Comparison of ENCODE assay signal across 8 cellular contexts in the genomic region with DNA sequence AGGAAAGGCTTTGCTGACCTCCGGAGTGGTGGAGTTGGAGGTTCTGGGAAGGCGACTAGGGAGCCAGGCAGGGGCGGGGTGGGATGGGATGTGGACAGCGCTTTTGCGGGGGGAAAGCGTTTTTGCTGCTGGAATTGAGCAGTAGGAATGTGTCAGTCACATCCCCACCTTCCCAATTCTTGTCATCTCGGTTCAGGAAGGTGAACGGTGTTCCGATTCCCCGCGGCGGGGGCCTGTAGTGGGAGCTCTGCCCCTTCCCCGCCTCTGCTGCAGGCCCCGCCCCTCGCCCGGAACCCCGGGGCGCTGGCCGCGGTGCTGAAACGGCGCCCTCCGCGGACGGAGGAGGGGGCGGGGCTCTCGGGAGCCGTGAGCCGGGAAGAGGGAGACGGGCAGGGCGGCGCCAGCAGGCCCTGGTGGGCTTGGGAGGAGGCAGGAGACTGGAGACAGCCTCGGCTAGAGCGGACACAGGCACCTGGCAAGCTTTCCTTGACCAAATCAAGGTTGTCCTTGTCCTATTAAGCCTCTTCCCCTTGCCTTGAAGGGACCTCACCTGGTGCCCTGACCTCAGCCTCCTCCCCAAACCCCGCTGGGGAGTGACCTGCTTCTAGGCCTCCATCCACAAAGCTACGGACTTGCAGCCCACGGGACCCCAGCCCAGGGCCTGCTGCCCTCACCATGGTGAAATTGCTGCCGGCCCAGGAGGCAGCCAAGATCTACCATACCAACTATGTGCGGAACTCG. TPM values are rescaled to one million over a fixed set of nuclear protein-coding genes. Genes with fewer than 3 reads are reported as not detected.
DNase-seq lines count a peak whose midpoint lies in the region; ATAC-seq lines count a peak whose summit lies in the region.

Gene LHFPL5, plus strand, starts transcription at position 357 of the 741 bp plus-strand sequence. Its CDS starts 319 bp downstream, at position 676.

- peak; percentile 76 for ATAC-seq in esophagus mucosa
- no peak for ATAC-seq in HG02678 (IDR thresholded peaks at IDR 0.05; ENCODE audit: unreplicated experiment)

- H2AFZ ChIP-seq in neuron (ENCODE audit: low read depth, low read length) = no peak within 1 kb of the TSS

- H3K36me3 ChIP-seq in neuron (ENCODE audit: insufficient read depth, low read length) = no peaks in the 10 kb centered on the region

- no peaks in the 10 kb centered on the region for H3K9me3 ChIP-seq in neuron (ENCODE audit: low read length)

- DNase-seq in DMS 273 (lab: John Stamatoyannopoulos, UW; ENCODE audit: unreplicated experiment) (peak; percentile 85), DMS 273 treated with DMSO at 0.1 percent for 48 hours (lab: John Stamatoyannopoulos, UW) (no peak), NCI-H2171 treated with DMSO at 0.1 percent for 48 hours (lab: John Stamatoyannopoulos, UW) (peak; percentile 59), occipital lobe (lab: John Stamatoyannopoulos, UW) (no peak)
- peak; percentile 73 for DNase-seq in activated CD8-positive, alpha-beta memory T cell treated with anti-CD3 and anti-CD28 coated beads for 24 hours

- no peaks in the 10 kb centered on the region for H3K27me3 ChIP-seq in neuron (ENCODE audit: insufficient read depth, low read length)

- peaks cover 2% of the 10 kb centered on the region for H3K4me1 ChIP-seq in neuron (ENCODE audit: insufficient read depth, low read length)

- peak within 1 kb of the TSS; percentile 41 for H3K4me3 ChIP-seq in neuron (ENCODE audit: low read length)

RNA-seq across cellular contexts. Expression of gene LHFPL5, which starts in this region (rescaled TPM):
- total RNA-seq in esophagus mucosa = not detected
- 1.1 TPM for total RNA-seq in occipital lobe

Comparison
In these comparisons a context has a peak if more than half of its experiments do, and no peak if none do; other contexts are left out.
1. DNase-seq: peak in DMS 273 (single experiment), NCI-H2171 treated with DMSO at 0.1 percent for 48 hours (single experiment) and activated CD8-positive, alpha-beta memory T cell treated with anti-CD3 and anti-CD28 coated beads for 24 hours (single experiment); none in DMS 273 treated with DMSO at 0.1 percent for 48 hours (single experiment) and occipital lobe (single experiment).
2. Peak in ATAC-seq in esophagus mucosa; RNA of the gene not detected or under 1 TPM.